ENCODE assay signal across 8 cellular contexts in the genomic region with DNA sequence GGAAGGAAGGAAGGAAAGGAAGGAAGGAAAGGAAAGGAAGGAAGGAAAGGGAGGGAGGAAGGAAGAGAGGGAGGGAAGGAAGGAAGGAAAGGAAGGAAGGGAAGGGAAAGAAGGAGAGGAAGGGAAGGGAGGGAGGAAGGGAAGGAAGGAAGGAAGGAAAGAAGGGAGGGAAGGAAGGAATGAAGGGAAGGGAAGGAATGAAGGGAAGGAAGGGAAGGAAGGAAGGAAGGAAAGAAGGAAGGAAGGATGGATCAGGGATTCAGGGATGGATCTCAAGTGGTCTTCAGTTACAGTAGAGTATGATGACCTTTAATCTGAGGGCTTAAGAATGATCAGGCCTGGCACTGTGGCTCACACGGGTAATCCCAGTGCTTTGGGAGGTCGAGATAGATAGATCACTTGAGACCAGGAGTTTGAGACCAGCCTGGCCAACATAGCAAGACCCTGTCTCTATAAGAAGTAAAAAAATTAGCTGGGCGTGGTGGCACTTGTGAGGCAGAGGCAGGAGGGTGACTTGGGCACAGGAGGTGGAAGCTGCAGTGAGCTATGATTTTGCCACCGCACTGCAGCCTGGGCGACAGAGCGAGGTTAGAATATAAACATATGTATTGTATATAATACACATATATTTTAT. TPM values are rescaled to one million over a fixed set of nuclear protein-coding genes. Genes with fewer than 3 reads are reported as not detected.
DNase-seq lines count a peak whose midpoint lies in the region; ATAC-seq, FAIRE-seq and TF ChIP-seq lines count a peak whose summit lies in the region.

No MANE protein-coding gene starts in this region.

- H3K4me1 Mint-ChIP-seq in MCF 10A (ENCODE audit: insufficient read depth, unreplicated experiment) (peaks cover 19% of the 10 kb centered on the region), neural crest cell (peaks cover 18% of the 10 kb centered on the region)

- H3K27me3 Mint-ChIP-seq in MCF 10A (ENCODE audit: insufficient read depth, unreplicated experiment), result no peaks in the 10 kb centered on the region
- H3K27me3 Mint-ChIP-seq in neural crest cell (ENCODE audit: low read depth), result peaks cover 3% of the 10 kb centered on the region

- peak overlapping the region; percentile 75 for H3K4me3 Mint-ChIP-seq in MCF 10A (ENCODE audit: unreplicated experiment)
- peak overlapping the region; percentile 90 for H3K4me3 Mint-ChIP-seq in neural crest cell

- ATAC-seq in HG02840 (IDR thresholded peaks at IDR 0.05; ENCODE audit: low FRiP score, unreplicated experiment), result no peak

- intact Hi-C loops in MCF 10A (cut with micrococcal nuclease), result no loop called here

- no peaks in the 10 kb centered on the region for H3K9me3 Mint-ChIP-seq in MCF 10A (ENCODE audit: unreplicated experiment)
- H3K9me3 Mint-ChIP-seq in neural crest cell, result no peaks in the 10 kb centered on the region

- TF ChIP-seq CTCF in AG10803 (conservative IDR thresholded peaks at IDR 0.05; ENCODE audit: low read length) (no peak), MCF 10A (IDR thresholded peaks at IDR 0.05; ENCODE audit: unreplicated experiment) (no peak), neural crest cell (conservative IDR thresholded peaks at IDR 0.05) (no peak), D721Med (IDR thresholded peaks at IDR 0.05; ENCODE audit: insufficient read depth, missing control alignments) (no peak)

- TSS peak; percentile 54 for BruUV-seq in MCF 10A (replicated peaks; lab: Mats Ljungman, UMichigan)

- H3K36me3 Mint-ChIP-seq in MCF 10A (ENCODE audit: insufficient read depth, unreplicated experiment), result peaks cover 9% of the 10 kb centered on the region
- H3K36me3 Mint-ChIP-seq in neural crest cell (ENCODE audit: low read depth), result no peaks in the 10 kb centered on the region

- CTCF ChIA-PET in MCF 10A (lab: Yijun Ruan, JAX), result interaction anchor here (0.6 to 1.2 kb wide), 4 partner anchors 8 to 49 kb away, joined by 3 to 4 read pairs (median 4); no protein-coding TSS in a partner anchor

- no peak for DNase-seq in AG10803 (ENCODE audit: low read depth)
- DNase-seq in NAMALWA (ENCODE audit: low spot score), result peak; percentile 53
- no peak for DNase-seq in MCF 10A (ENCODE audit: unreplicated experiment)
- no peak for DNase-seq in neural crest cell (ENCODE audit: low read depth, low spot score)
- no peak for DNase-seq in dedifferentiated amniotic fluid mesenchymal stem cell (ENCODE audit: extremely low spot score)
- no peak for DNase-seq in D721Med (ENCODE audit: insufficient read length, low spot score)
- DNase-seq in urothelium cell line (ENCODE audit: low spot score), result no peak

- H3K4me3 ChIP-seq in AG10803 (ENCODE audit: low read length), result peak overlapping the region; percentile 58

- H3K27ac Mint-ChIP-seq in MCF 10A (ENCODE audit: low read depth, unreplicated experiment) (peak overlapping the region; percentile 86), neural crest cell (ENCODE audit: unreplicated experiment) (no peak overlapping the region)

- POLR2A ChIA-PET in MCF 10A (lab: Yijun Ruan, JAX), result interaction anchor here (0.6 to 6.9 kb wide), 8 partner anchors 10 to 94 kb away, joined by 3 to 100 read pairs (median 4); a partner anchor contains a TSS

- FAIRE-seq in D721Med (lab: Jason Lieb, UNC) (no peak), urothelium cell line (lab: Jason Lieb, UNC) (no peak)

RNA-seq across cellular contexts. Expression of a gene that starts 0.8 kb away (rescaled TPM):
- 37.7 and 43.8 TPM in 2 replicates for total RNA-seq in MCF 10A (2022)
- 28.1 and 29.1 TPM in 2 replicates for total RNA-seq in neural crest cell
